19 cellular contexts compared by ENCODE assay signal in genomic region chr7:976901-977325, GRCh38. TPM values are rescaled to one million over a fixed set of nuclear protein-coding genes. Genes with fewer than 3 reads are reported as not detected.
DNase-seq lines count a peak whose midpoint lies in the region; TF ChIP-seq lines count a peak whose summit lies in the region.
"Had no signal": no experiment of that assay in that cellular context is flagged by ENCODE, and none has a peak within 500 bp of the region (broad histone marks: within the 10 kb centered on the region; RNA-seq: fewer than 3 reads in every experiment).

No MANE protein-coding gene starts in this region.

- no peak for TF ChIP-seq EP300 in tibial nerve (IDR thresholded peaks at IDR 0.05)

- H3K4me1 ChIP-seq in Karpas-422 (ENCODE audit: low read length) (peaks cover 67% of the 10 kb centered on the region), mucosa of stomach (ENCODE audit: control insufficient read depth, insufficient read depth, low read length) (peaks cover 43% of the 10 kb centered on the region), tibial nerve (peaks cover 0 to 50% (median 36%) of the 10 kb centered on the region in 4 donors)

- peak overlapping the region; percentile 57 for H3K9ac ChIP-seq in Karpas-422 (ENCODE audit: low read length)
- peak overlapping the region; percentile 50 for H3K9ac ChIP-seq in mucosa of stomach (ENCODE audit: low read length)

- H3K36me3 ChIP-seq in Karpas-422 (ENCODE audit: insufficient read depth, low read length) (peaks cover 14% of the 10 kb centered on the region), mucosa of stomach (ENCODE audit: control insufficient read depth, insufficient read depth, low read length) (no peaks in the 10 kb centered on the region), tibial nerve (peaks cover 0 to 12% (median 4%) of the 10 kb centered on the region in 3 donors)

- no peaks in the 10 kb centered on the region for H3K27me3 ChIP-seq in Karpas-422 (ENCODE audit: low read length)
- no peaks in the 10 kb centered on the region for H3K27me3 ChIP-seq in mucosa of stomach (ENCODE audit: control insufficient read depth, insufficient read depth, low read length)
- H3K27me3 ChIP-seq in tibial nerve, result peaks cover 0 to 2% of the 10 kb centered on the region in 2 donors

- DNase-seq in Karpas-422, result no peak
- no peak for DNase-seq in tibial nerve (ENCODE audit: low spot score in 2 of 2)
- no peak for DNase-seq in SKM-1 (lab: John Stamatoyannopoulos, UW; ENCODE audit: unreplicated experiment)
- no peak for DNase-seq in NCI-H1105 (lab: John Stamatoyannopoulos, UW)
- DNase-seq in NCI-H2081 treated with DMSO at 0.1 percent for 48 hours (lab: John Stamatoyannopoulos, UW), result no peak
- DNase-seq: activated CD4-positive, alpha-beta memory T cell treated with anti-CD3 and anti-CD28 coated beads, Interleukin-2, amount 10 ng/mL, durations not matched to agents 7 days and 5 days; activated naive CD8-positive, alpha-beta T cell treated with anti-CD3 and anti-CD28 coated beads, Interleukin-2, amount 50 U/mL, for 24 hours; AML-193; cerebellar nuclear complex; MM.1S; NCI-H524 treated with DMSO at 0.1 percent for 48 hours; PC-3; stimulated activated naive CD4-positive, alpha-beta T cell had no signal

- H2AFZ ChIP-seq in Karpas-422 (ENCODE audit: low read length), result no peak overlapping the region

- H3K4me3 ChIP-seq in Karpas-422 (ENCODE audit: low read length) (no peak overlapping the region), mucosa of stomach (ENCODE audit: low read length) (no peak overlapping the region), tibial nerve (no peak overlapping the region)
- H3K4me3 ChIP-seq: skin epidermis had no signal

- 50 to 71% methylated on average over 14 to 19 of the region's 19 CpGs for WGBS in tibial nerve, 2 donors

- H3K27ac ChIP-seq in Karpas-422 (ENCODE audit: low read length) (peak overlapping the region; percentile 93), cingulate gyrus (ENCODE audit: low read depth, low read length) (peak overlapping the region; percentile 97), tibial nerve (peak overlapping the region; percentile 76 to 97 (median 92))

- TF ChIP-seq CTCF in tibial nerve (IDR thresholded peaks at IDR 0.05), result no peak

- H3K9me2 ChIP-seq in Karpas-422 (replicated peaks; ENCODE audit: insufficient read depth, low read length), result no peaks in the 10 kb centered on the region

- TF ChIP-seq POLR2A in tibial nerve (IDR thresholded peaks at IDR 0.05), result no peak

- H3K9me3 ChIP-seq in Karpas-422 (ENCODE audit: low read length) (no peaks in the 10 kb centered on the region), mucosa of stomach (ENCODE audit: control insufficient read depth, low read length) (no peaks in the 10 kb centered on the region), tibial nerve (no peaks in the 10 kb centered on the region)

- peaks cover 34% of the 10 kb centered on the region for H3K79me2 ChIP-seq in Karpas-422 (ENCODE audit: low read length)

- peaks cover 23% of the 10 kb centered on the region for H4K20me1 ChIP-seq in Karpas-422 (ENCODE audit: insufficient read depth, low read depth, low read length)

- no peak overlapping the region for H3K4me2 ChIP-seq in Karpas-422 (ENCODE audit: low read depth, low read length, poor library complexity, severe bottlenecking)

RNA-seq across cellular contexts. Expression of gene COX19, which starts 1.6 kb away (rescaled TPM):
- total RNA-seq in Karpas-422 (2014; rRNA removed; shearing (Covaris generic); ENCODE audit: low replicate concordance), result 14.5 and 20.5 TPM in 2 replicates
- total RNA-seq in tibial nerve, result 10 to 100 TPM; 10.8 to 21.3 (median 11.2) TPM

RNA-seq across cellular contexts. Expression of gene CYP2W1, which starts 6.1 kb away (rescaled TPM):
- not detected in 2 replicates for total RNA-seq in Karpas-422 (2014; rRNA removed; shearing (Covaris generic); ENCODE audit: low replicate concordance)
- total RNA-seq in tibial nerve, result 10 to 100 TPM in 2 of 4 donors, 1 to 10 TPM in 2; 5.7 to 18.6 (median 12.1) TPM
- total RNA-seq: activated CD4-positive, alpha-beta memory T cell treated with anti-CD3 and anti-CD28 coated beads, Interleukin-2, amount 10 ng/mL, durations not matched to agents 7 days and 5 days; endothelial cell of umbilical vein; lung microvascular endothelial cell; omental fat pad; PC-3 had no signal

RNA-seq across cellular contexts. Expression of gene ADAP1, which starts 22.4 kb away (rescaled TPM):
- total RNA-seq in Karpas-422 (2014; rRNA removed; shearing (Covaris generic); ENCODE audit: low replicate concordance), result not detected in 2 replicates
- total RNA-seq in tibial nerve, result 10 to 100 TPM; 29.3 to 53.0 (median 39.6) TPM

Comparison
In these comparisons a context has a peak if more than half of its experiments do, and no peak if none do; other contexts are left out.
1. RNA of gene ADAP1, which starts 22.4 kb away (total RNA-seq): 29.3 to 53.0 TPM in tibial nerve; not detected in Karpas-422; every median in the first group is over 10 times any median in the second.
2. Peak in every context shown above with its lines, with median percentiles within 50 percentile points of each other: H3K27ac ChIP-seq.